Comparison of ENCODE assay signal across 13 cellular contexts in genomic region chr2:55459741-55460274, GRCh38. TPM values are rescaled to one million over a fixed set of nuclear protein-coding genes. Genes with fewer than 3 reads are reported as not detected.
DNase-seq lines count a peak whose midpoint lies in the region; ATAC-seq, FAIRE-seq and TF ChIP-seq lines count a peak whose summit lies in the region.
"Had no signal": no experiment of that assay in that cellular context is flagged by ENCODE, and none has a peak within 500 bp of the region (broad histone marks: within the 10 kb centered on the region; RNA-seq: fewer than 3 reads in every experiment).

No MANE protein-coding gene starts in this region.

- peak; percentile 73 for FAIRE-seq in K562 (lab: Jason Lieb, UNC)

- DNase-seq in MM.1S, result no peak
- DNase-seq in K562 (ENCODE audit: extremely low read depth in 1 of 4, low spot score in 3 of 4), result peak; percentile 48 to 83 (median 64)
- DNase-seq in left kidney (ENCODE audit: low read depth, low spot score), result peak; percentile 15
- DNase-seq in NCI-H2196 treated with DMSO at 0.1 percent for 48 hours (lab: John Stamatoyannopoulos, UW; ENCODE audit: unreplicated experiment), result no peak
- no peak for DNase-seq in natural killer cell
- DNase-seq: 8988T; Calu3; CD4-positive, CD25-positive, alpha-beta regulatory T cell; DMS 273 treated with DMSO at 0.1 percent for 48 hours; H7 had no signal

- POLR2A ChIA-PET in K562 (lab: Yijun Ruan, JAX), result no interaction called here

- H3K27me3 ChIP-seq in ACC112 (ENCODE audit: insufficient read depth, low read length), result no peaks in the 10 kb centered on the region
- no peaks in the 10 kb centered on the region for H3K27me3 ChIP-seq in MM.1S (replicated peaks; ENCODE audit: insufficient read depth, low read length)
- H3K27me3 ChIP-seq in K562 (ENCODE audit: control insufficient read depth in 2 of 2, insufficient read depth in 2 of 2, low read length in 2 of 2), result no peaks in the 10 kb centered on the region
- H3K27me3 ChIP-seq: BLaER1 treated with 17β-estradiol and CSF1 and Interleukin-3, amounts not matched to agents 10 nM and 100 nM had no signal

- no peaks in the 10 kb centered on the region for H3K79me2 ChIP-seq in ACC112 (ENCODE audit: control insufficient read depth, insufficient read depth, low read length, unreplicated experiment)
- no peaks in the 10 kb centered on the region for H3K79me2 ChIP-seq in MM.1S (ENCODE audit: low read length)
- no peaks in the 10 kb centered on the region for H3K79me2 ChIP-seq in K562 (ENCODE audit: control insufficient read depth, insufficient read depth, low read length)

- WGBS in K562 (ENCODE audit: insufficient coverage, low coverage, missing lambda C conversion rate), result 5% methylated on average over 11 of the region's 11 CpGs

- no peak overlapping the region; the same call in 1 of the 2 replicates for H3K9ac ChIP-seq in MM.1S (ENCODE audit: low read length)
- peak overlapping the region; percentile 55 to 66; a peak in 3 of 4 replicates for H3K9ac ChIP-seq in K562 (ENCODE audit: insufficient read depth in 1 of 2, low read depth in 2 of 2, low read length in 2 of 2)
- H3K9ac ChIP-seq: BLaER1 treated with 17β-estradiol and CSF1 and Interleukin-3, amounts not matched to agents 10 nM and 100 nM had no signal

- H3K27ac ChIP-seq in ACC112 (ENCODE audit: low read depth, low read length), result no peak overlapping the region
- H3K27ac ChIP-seq in MM.1S (ENCODE audit: low read length), result no peak overlapping the region
- peak overlapping the region; percentile 74 for H3K27ac ChIP-seq in K562 (ENCODE audit: extremely low read depth, low read depth, low read length)
- H3K27ac ChIP-seq: BLaER1 treated with 17β-estradiol and CSF1 and Interleukin-3, amounts not matched to agents 10 nM and 100 nM had no signal

- TF ChIP-seq CTCF in MM.1S (IDR thresholded peaks at IDR 0.05; ENCODE audit: low read length) (no peak), K562 (IDR thresholded peaks at IDR 0.05 in 2 of 3, conservative IDR thresholded peaks at IDR 0.05 in 1 of 3; ENCODE audit: insufficient read depth in 2 of 3, low read depth in 1 of 3, low read length in 3 of 3) (no peak), natural killer cell (IDR thresholded peaks at IDR 0.05) (no peak)

- H3K9me3 ChIP-seq in MM.1S (replicated peaks; ENCODE audit: insufficient read depth, low read length) (no peaks in the 10 kb centered on the region), K562 (replicated peaks; ENCODE audit: control insufficient read depth, insufficient read depth, low read depth, low read length) (no peaks in the 10 kb centered on the region)

- TF ChIP-seq RAD21 in K562 (CRISPR knock-in tag; conservative IDR thresholded peaks at IDR 0.05 in 1 of 2, IDR thresholded peaks at IDR 0.05 in 1 of 2), result no peak

- intact Hi-C loops in K562 (cut with micrococcal nuclease), result loop anchor here (2.0 kb wide), 1 partner anchor 59 kb away; the partner anchor contains the start of gene CFAP36
- intact Hi-C loops in natural killer cell (cut with micrococcal nuclease), result no loop called here

- in situ Hi-C loops in K562 (cut with MboI), result no loop called here

- CTCF ChIA-PET in K562 (lab: Yijun Ruan, JAX; ENCODE audit: low intra/inter-chr PET ratio), result no interaction called here

- H3K9me1 ChIP-seq in K562 (ENCODE audit: control insufficient read depth, insufficient read depth, low read length), result no peaks in the 10 kb centered on the region

- ATAC-seq in K562 (peak; percentile 88), natural killer cell (no peak), HG03378 (IDR thresholded peaks at IDR 0.05; ENCODE audit: unreplicated experiment) (no peak)

- H3K4me3 ChIP-seq in ACC112 (ENCODE audit: low read depth, low read length) (no peak overlapping the region), MM.1S (ENCODE audit: low read length) (no peak overlapping the region), K562 (peak overlapping the region; percentile 38)
- H3K4me3 ChIP-seq: BLaER1 treated with 17β-estradiol and CSF1 and Interleukin-3, amounts not matched to agents 10 nM and 100 nM had no signal

- H3K36me3 ChIP-seq in ACC112 (ENCODE audit: insufficient read depth, low read length) (no peaks in the 10 kb centered on the region), MM.1S (replicated peaks; ENCODE audit: insufficient read depth, low read length) (no peaks in the 10 kb centered on the region), K562 (ENCODE audit: control insufficient read depth, insufficient read depth, low read length) (no peaks in the 10 kb centered on the region)
- H3K36me3 ChIP-seq: BLaER1 treated with 17β-estradiol and CSF1 and Interleukin-3, amounts not matched to agents 10 nM and 100 nM had no signal

- H3K4me2 ChIP-seq in MM.1S (ENCODE audit: low read depth, low read length), result peak overlapping the region; percentile 46
- H3K4me2 ChIP-seq in K562 (ENCODE audit: insufficient read depth, low read length), result peak overlapping the region; percentile 79
- H3K4me2 ChIP-seq: BLaER1 treated with 17β-estradiol and CSF1 and Interleukin-3, amounts not matched to agents 10 nM and 100 nM had no signal

- peak overlapping the region; percentile 57 for H2AFZ ChIP-seq in ACC112 (ENCODE audit: low read length, unreplicated experiment)
- peak overlapping the region; percentile 35; the same call in 1 of the 2 replicates for H2AFZ ChIP-seq in MM.1S (ENCODE audit: low read length)
- peak overlapping the region; percentile 85 for H2AFZ ChIP-seq in K562 (ENCODE audit: low read depth, low read length)

- BruUV-seq in K562 (replicated peaks; lab: Mats Ljungman, UMichigan), result no TSS peak

- peak; percentile 60 for TF ChIP-seq POLR2A in K562 (conservative IDR thresholded peaks at IDR 0.05)

- no peaks in the 10 kb centered on the region for H3K9me2 ChIP-seq in MM.1S (replicated peaks; ENCODE audit: insufficient read depth, low read length)

- H3K27me3 Mint-ChIP-seq in natural killer cell (ENCODE audit: low read depth in 2 of 2), result peaks cover 8 to 13% of the 10 kb centered on the region in 2 donors

- no peaks in the 10 kb centered on the region for H3K9me3 Mint-ChIP-seq in natural killer cell

- no peak for TF ChIP-seq EP300 in K562 (IDR thresholded peaks at IDR 0.05; ENCODE audit: low read length)

- peaks cover 7% of the 10 kb centered on the region for H3F3A ChIP-seq in MM.1S (ENCODE audit: insufficient read depth, low read length)

- no peak overlapping the region for H3K4me3 Mint-ChIP-seq in natural killer cell

- H3K4me1 ChIP-seq in ACC112 (ENCODE audit: control insufficient read depth, insufficient read depth, low read length, unreplicated experiment), result peaks cover 6% of the 10 kb centered on the region
- peaks cover 6% of the 10 kb centered on the region for H3K4me1 ChIP-seq in MM.1S (ENCODE audit: low read length)
- peaks cover 0 to 25% of the 10 kb centered on the region in 2 experiments; a peak in 4 of 5 replicates for H3K4me1 ChIP-seq in K562 (replicated peaks in 1 of 2; ENCODE audit: control insufficient read depth in 2 of 2, insufficient read depth in 2 of 2, low read length in 2 of 2)
- H3K4me1 ChIP-seq: BLaER1 treated with 17β-estradiol and CSF1 and Interleukin-3, amounts not matched to agents 10 nM and 100 nM had no signal

- no peak overlapping the region for H3K27ac Mint-ChIP-seq in natural killer cell
- H3K27ac Mint-ChIP-seq: CD4-positive, CD25-positive, alpha-beta regulatory T cell had no signal

- H4K20me1 ChIP-seq in MM.1S (ENCODE audit: insufficient read depth, low read length), result no peaks in the 10 kb centered on the region
- H4K20me1 ChIP-seq in K562 (replicated peaks; ENCODE audit: control insufficient read depth, insufficient read depth, low read length), result no peaks in the 10 kb centered on the region
- H4K20me1 ChIP-seq: BLaER1 treated with 17β-estradiol and CSF1 and Interleukin-3, amounts not matched to agents 10 nM and 100 nM had no signal

- no peaks in the 10 kb centered on the region for H3K36me3 Mint-ChIP-seq in natural killer cell
- H3K36me3 Mint-ChIP-seq: CD4-positive, CD25-positive, alpha-beta regulatory T cell had no signal

- H3K4me1 Mint-ChIP-seq in natural killer cell, result no peaks in the 10 kb centered on the region
- H3K4me1 Mint-ChIP-seq: CD4-positive, CD25-positive, alpha-beta regulatory T cell had no signal

RNA-seq across cellular contexts. Expression of gene CCDC88A, which starts 40.2 kb away (rescaled TPM):
- 92.0 and 356 TPM in 2 replicates for total RNA-seq in K562 (2011; cell fraction: chromatin; rRNA removed; ENCODE audit: low replicate concordance)
- total RNA-seq in K562 (2011; cell fraction: nucleolus; rRNA removed), result 44.2 and 71.7 TPM in 2 replicates
- total RNA-seq in K562 (2011; cell fraction: nucleoplasm; rRNA removed), result 155 and 284 TPM in 2 replicates
- total RNA-seq in K562 (2014; rRNA removed) (43.9 and 50.8 TPM in 2 replicates), K562 (2014; rRNA removed; fragmentation: Illumina TruSeq; extraction: Trizol) (98.2 and 102 TPM in 2 replicates), K562 (2015; rRNA removed; fragmentation: Illumina TruSeq; extraction: Trizol) (88.3 and 102 TPM in 2 replicates), K562 (2021) (65.6 and 68.8 TPM in 2 replicates), natural killer cell (10 to 100 TPM; 20.4 to 39.0 (median 26.4) TPM)
- polyA plus RNA-seq in K562 (2011; rRNA removed) (63.8 and 71.5 TPM in 2 replicates), K562 (2014; fragmentation: Illumina TruSeq; extraction: Trizol) (45.6 and 55.6 TPM in 2 replicates), K562 (2014; fragmentation: Nextera tagmentation; extraction: Ambion mirVana) (10 to 100 TPM; 29.3 to 30.3 TPM), K562 (2014; rRNA removed) (30.5 and 33.5 TPM in 2 replicates)
- polyA plus RNA-seq in K562 (2011; cell fraction: cytosol; rRNA removed), result 15.1 and 24.2 TPM in 2 replicates
- 61.4 and 72.4 TPM in 2 replicates for polyA plus RNA-seq in K562 (2011; cell fraction: nucleus; rRNA removed)
- polyA plus RNA-seq in K562 (2012), result 32.7 and 34.8 TPM in 2 replicates
- 209 and 231 TPM in 2 replicates for polyA minus RNA-seq in K562 (2011; rRNA and poly(A)+ RNA removed)
- polyA minus RNA-seq in K562 (2011; cell fraction: cytosol; rRNA and poly(A)+ RNA removed), result 44.0 and 48.9 TPM in 2 replicates
- 93.4 and 163 TPM in 2 replicates for polyA minus RNA-seq in K562 (2011; cell fraction: nucleus; rRNA and poly(A)+ RNA removed)

RNA-seq across cellular contexts. Expression of gene CFAP36, which starts 59.7 kb away (rescaled TPM):
- total RNA-seq in K562 (2011; cell fraction: chromatin; rRNA removed; ENCODE audit: low replicate concordance), result 12.8 and 27.9 TPM in 2 replicates
- total RNA-seq in K562 (2011; cell fraction: nucleolus; rRNA removed), result 6.6 and 9.0 TPM in 2 replicates
- total RNA-seq in K562 (2011; cell fraction: nucleoplasm; rRNA removed), result 16.8 and 26.4 TPM in 2 replicates
- total RNA-seq in K562 (2014; rRNA removed) (17.4 and 17.7 TPM in 2 replicates), K562 (2014; rRNA removed; fragmentation: Illumina TruSeq; extraction: Trizol) (30.8 and 42.9 TPM in 2 replicates), K562 (2015; rRNA removed; fragmentation: Illumina TruSeq; extraction: Trizol) (27.4 and 35.2 TPM in 2 replicates), K562 (2021) (23.1 and 23.5 TPM in 2 replicates), natural killer cell (10 to 100 TPM; 11.6 to 14.3 (median 12.4) TPM)
- polyA plus RNA-seq in K562 (2011; rRNA removed) (36.8 and 45.9 TPM in 2 replicates), K562 (2014; fragmentation: Illumina TruSeq; extraction: Trizol) (27.6 and 35.8 TPM in 2 replicates), K562 (2014; fragmentation: Nextera tagmentation; extraction: Ambion mirVana) (10 to 100 TPM; 13.2 to 19.5 TPM), K562 (2014; rRNA removed) (30.2 and 31.3 TPM in 2 replicates)
- polyA plus RNA-seq in K562 (2011; cell fraction: cytosol; rRNA removed), result 3.9 and 9.8 TPM in 2 replicates
- 9.4 and 14.2 TPM in 2 replicates for polyA plus RNA-seq in K562 (2011; cell fraction: nucleus; rRNA removed)
- polyA plus RNA-seq in K562 (2012), result 33.9 and 54.4 TPM in 2 replicates
- 20.7 and 21.7 TPM in 2 replicates for polyA minus RNA-seq in K562 (2011; rRNA and poly(A)+ RNA removed)
- polyA minus RNA-seq in K562 (2011; cell fraction: cytosol; rRNA and poly(A)+ RNA removed), result 6.5 and 8.4 TPM in 2 replicates
- polyA minus RNA-seq in K562 (2011; cell fraction: nucleus; rRNA and poly(A)+ RNA removed), result 9.6 and 12.2 TPM in 2 replicates

Comparison
In these comparisons a context has a peak if more than half of its experiments do, and no peak if none do; other contexts are left out.
1. H2AFZ ChIP-seq: peak in every context shown above with its lines; median percentile 85 in K562; 57 in ACC112; 35 in MM.1S.
2. DNase-seq: peak in K562 (4 of 4) and left kidney (single experiment); none in MM.1S (single experiment), NCI-H2196 treated with DMSO at 0.1 percent for 48 hours (single experiment) and natural killer cell (single experiment).